1 cellular context compared by ENCODE assay signal in the genomic region with DNA sequence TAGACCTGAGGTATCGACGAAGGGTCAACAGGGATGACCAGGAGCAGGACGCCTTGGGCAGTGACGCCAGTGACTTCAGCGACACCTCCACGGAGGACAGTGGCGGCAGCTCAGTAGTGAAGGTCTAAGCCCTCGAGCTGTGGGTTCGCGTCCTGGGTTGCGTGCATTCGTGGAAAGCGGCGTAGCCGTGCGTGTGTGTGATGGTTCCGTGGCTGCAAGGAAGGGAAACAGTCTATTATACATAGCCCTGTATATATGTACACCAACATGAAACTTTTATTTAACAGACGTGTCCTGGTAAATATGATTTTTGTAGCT.
TF ChIP-seq lines count a peak whose summit lies in the region.

No MANE protein-coding gene starts in this region.

TF ChIP-seq in GM23338, 12 proteins besides CTCF, POLR2A, EP300 and RAD21:
- TF ChIP-seq EZH2phosphoT487 (IDR thresholded peaks at IDR 0.05; ENCODE audit: unreplicated experiment) (no peak), POLR2AphosphoS5 (IDR thresholded peaks at IDR 0.05; ENCODE audit: low read depth) (no peak), ZNF331 (CRISPR knock-in tag; IDR thresholded peaks at IDR 0.05; ENCODE audit: low read depth) (no peak), STAT1 (IDR thresholded peaks at IDR 0.05; ENCODE audit: unreplicated experiment) (no peak), JUNB (IDR thresholded peaks at IDR 0.05; ENCODE audit: unreplicated experiment) (no peak), NANOG (IDR thresholded peaks at IDR 0.05; ENCODE audit: borderline replicate concordance) (no peak), EZH2 (IDR thresholded peaks at IDR 0.05; ENCODE audit: low read depth, unreplicated experiment) (no peak), CREB1 (CRISPR knock-in tag; IDR thresholded peaks at IDR 0.05; ENCODE audit: low read depth) (no peak)
- TF ChIP-seq, protein P1, sequence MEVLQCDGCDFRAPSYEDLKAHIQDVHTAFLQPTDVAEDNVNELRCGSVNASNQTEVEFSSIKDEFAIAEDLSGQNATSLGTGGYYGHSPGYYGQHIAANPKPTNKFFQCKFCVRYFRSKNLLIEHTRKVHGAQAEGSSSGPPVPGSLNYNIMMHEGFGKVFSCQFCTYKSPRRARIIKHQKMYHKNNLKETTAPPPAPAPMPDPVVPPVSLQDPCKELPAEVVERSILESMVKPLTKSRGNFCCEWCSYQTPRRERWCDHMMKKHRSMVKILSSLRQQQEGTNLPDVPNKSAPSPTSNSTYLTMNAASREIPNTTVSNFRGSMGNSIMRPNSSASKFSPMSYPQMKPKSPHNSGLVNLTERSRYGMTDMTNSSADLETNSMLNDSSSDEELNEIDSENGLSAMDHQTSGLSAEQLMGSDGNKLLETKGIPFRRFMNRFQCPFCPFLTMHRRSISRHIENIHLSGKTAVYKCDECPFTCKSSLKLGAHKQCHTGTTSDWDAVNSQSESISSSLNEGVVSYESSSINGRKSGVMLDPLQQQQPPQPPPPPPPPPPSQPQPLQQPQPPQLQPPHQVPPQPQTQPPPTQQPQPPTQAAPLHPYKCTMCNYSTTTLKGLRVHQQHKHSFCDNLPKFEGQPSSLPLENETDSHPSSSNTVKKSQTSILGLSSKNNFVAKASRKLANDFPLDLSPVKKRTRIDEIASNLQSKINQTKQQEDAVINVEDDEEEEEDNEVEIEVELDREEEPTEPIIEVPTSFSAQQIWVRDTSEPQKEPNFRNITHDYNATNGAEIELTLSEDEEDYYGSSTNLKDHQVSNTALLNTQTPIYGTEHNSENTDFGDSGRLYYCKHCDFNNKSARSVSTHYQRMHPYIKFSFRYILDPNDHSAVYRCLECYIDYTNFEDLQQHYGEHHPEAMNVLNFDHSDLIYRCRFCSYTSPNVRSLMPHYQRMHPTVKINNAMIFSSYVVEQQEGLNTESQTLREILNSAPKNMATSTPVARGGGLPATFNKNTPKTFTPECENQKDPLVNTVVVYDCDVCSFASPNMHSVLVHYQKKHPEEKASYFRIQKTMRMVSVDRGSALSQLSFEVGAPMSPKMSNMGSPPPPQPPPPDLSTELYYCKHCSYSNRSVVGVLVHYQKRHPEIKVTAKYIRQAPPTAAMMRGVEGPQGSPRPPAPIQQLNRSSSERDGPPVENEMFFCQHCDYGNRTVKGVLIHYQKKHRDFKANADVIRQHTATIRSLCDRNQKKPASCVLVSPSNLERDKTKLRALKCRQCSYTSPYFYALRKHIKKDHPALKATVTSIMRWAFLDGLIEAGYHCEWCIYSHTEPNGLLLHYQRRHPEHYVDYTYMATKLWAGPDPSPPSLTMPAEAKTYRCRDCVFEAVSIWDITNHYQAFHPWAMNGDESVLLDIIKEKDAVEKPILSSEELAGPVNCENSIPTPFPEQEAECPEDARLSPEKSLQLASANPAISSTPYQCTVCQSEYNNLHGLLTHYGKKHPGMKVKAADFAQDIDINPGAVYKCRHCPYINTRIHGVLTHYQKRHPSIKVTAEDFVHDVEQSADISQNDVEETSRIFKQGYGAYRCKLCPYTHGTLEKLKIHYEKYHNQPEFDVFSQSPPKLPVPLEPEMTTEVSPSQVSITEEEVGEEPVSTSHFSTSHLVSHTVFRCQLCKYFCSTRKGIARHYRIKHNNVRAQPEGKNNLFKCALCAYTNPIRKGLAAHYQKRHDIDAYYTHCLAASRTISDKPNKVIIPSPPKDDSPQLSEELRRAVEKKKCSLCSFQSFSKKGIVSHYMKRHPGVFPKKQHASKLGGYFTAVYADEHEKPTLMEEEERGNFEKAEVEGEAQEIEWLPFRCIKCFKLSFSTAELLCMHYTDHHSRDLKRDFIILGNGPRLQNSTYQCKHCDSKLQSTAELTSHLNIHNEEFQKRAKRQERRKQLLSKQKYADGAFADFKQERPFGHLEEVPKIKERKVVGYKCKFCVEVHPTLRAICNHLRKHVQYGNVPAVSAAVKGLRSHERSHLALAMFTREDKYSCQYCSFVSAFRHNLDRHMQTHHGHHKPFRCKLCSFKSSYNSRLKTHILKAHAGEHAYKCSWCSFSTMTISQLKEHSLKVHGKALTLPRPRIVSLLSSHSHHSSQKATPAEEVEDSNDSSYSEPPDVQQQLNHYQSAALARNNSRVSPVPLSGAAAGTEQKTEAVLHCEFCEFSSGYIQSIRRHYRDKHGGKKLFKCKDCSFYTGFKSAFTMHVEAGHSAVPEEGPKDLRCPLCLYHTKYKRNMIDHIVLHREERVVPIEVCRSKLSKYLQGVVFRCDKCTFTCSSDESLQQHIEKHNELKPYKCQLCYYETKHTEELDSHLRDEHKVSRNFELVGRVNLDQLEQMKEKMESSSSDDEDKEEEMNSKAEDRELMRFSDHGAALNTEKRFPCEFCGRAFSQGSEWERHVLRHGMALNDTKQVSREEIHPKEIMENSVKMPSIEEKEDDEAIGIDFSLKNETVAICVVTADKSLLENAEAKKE (CRISPR knock-in tag; IDR thresholded peaks at IDR 0.05) = no peak
- TF ChIP-seq, protein P2, sequence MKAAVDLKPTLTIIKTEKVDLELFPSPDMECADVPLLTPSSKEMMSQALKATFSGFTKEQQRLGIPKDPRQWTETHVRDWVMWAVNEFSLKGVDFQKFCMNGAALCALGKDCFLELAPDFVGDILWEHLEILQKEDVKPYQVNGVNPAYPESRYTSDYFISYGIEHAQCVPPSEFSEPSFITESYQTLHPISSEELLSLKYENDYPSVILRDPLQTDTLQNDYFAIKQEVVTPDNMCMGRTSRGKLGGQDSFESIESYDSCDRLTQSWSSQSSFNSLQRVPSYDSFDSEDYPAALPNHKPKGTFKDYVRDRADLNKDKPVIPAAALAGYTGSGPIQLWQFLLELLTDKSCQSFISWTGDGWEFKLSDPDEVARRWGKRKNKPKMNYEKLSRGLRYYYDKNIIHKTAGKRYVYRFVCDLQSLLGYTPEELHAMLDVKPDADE (IDR thresholded peaks at IDR 0.05) = no peak
